In genomic region chr11:77410076-77410827, GRCh38 we compare ENCODE assay signal across 8 cellular contexts.
A peak's percentile ranks its signal among the peaks of the same experiment; 100 is the strongest.
DNase-seq lines count a peak whose midpoint lies in the region; ATAC-seq and TF ChIP-seq lines count a peak whose summit lies in the region.

No MANE protein-coding gene starts in this region.

- H3K27me3 ChIP-seq in OCI-LY3 (ENCODE audit: low read depth, low read length) = no peaks in the 10 kb centered on the region

- no peak overlapping the region for H3K27ac Mint-ChIP-seq in activated CD8-positive, alpha-beta memory T cell treated with anti-CD3 and anti-CD28 coated beads, Interleukin-2, amount 10 ng/mL, durations not matched to agents 7 days and 5 days
- H3K27ac Mint-ChIP-seq in glutamatergic neuron (ENCODE audit: unreplicated experiment) = peak overlapping the region; percentile 14
- peak overlapping the region; percentile 10 to 14 for H3K27ac Mint-ChIP-seq in stimulated activated naive CD8-positive, alpha-beta T cell treated with anti-CD3 and anti-CD28 coated beads, Interleukin-15, amount 100 ng/mL, for 72 hours

- TF ChIP-seq CTCF in OCI-LY3 (IDR thresholded peaks at IDR 0.05; ENCODE audit: low read depth, low read length) (no peak), glutamatergic neuron (IDR thresholded peaks at IDR 0.05; ENCODE audit: partially characterized antibody, unreplicated experiment) (no peak)

- H3K27me3 Mint-ChIP-seq in activated CD8-positive, alpha-beta memory T cell treated with anti-CD3 and anti-CD28 coated beads, Interleukin-2, amount 10 ng/mL, durations not matched to agents 7 days and 5 days = no peaks in the 10 kb centered on the region
- H3K27me3 Mint-ChIP-seq in glutamatergic neuron (ENCODE audit: unreplicated experiment) = no peaks in the 10 kb centered on the region
- no peaks in the 10 kb centered on the region for H3K27me3 Mint-ChIP-seq in stimulated activated naive CD8-positive, alpha-beta T cell treated with anti-CD3 and anti-CD28 coated beads, Interleukin-15, amount 100 ng/mL, for 72 hours

- DNase-seq in activated CD8-positive, alpha-beta memory T cell treated with anti-CD3 and anti-CD28 coated beads, Interleukin-2, amount 10 ng/mL, durations not matched to agents 7 days and 5 days = no peak
- no peak for DNase-seq in activated CD8-positive, alpha-beta memory T cell treated with anti-CD3 and anti-CD28 coated beads, Interleukin-2, amount 50 U/mL, for 4 hours
- no peak for DNase-seq in glutamatergic neuron
- DNase-seq in stimulated activated naive CD8-positive, alpha-beta T cell treated with anti-CD3 and anti-CD28 coated beads, Interleukin-15, amount 100 ng/mL, for 72 hours = no peak
- DNase-seq in mucosa of gallbladder (ENCODE audit: low spot score) = no peak
- DNase-seq in HEK293T (ENCODE audit: extremely low spot score) = no peak

- H3K9ac ChIP-seq in OCI-LY3 (ENCODE audit: low read length) = peak overlapping the region; percentile 75

- H3K27ac ChIP-seq in OCI-LY3 (ENCODE audit: low read length) = no peak overlapping the region

- peak overlapping the region; percentile 100 for H3K4me2 ChIP-seq in OCI-LY3 (ENCODE audit: low read length)

- H3K4me3 ChIP-seq in OCI-LY3 (ENCODE audit: low read length) = peak overlapping the region; percentile 80

- no peak overlapping the region for H2AFZ ChIP-seq in OCI-LY3 (ENCODE audit: low read depth, low read length)

- no peak for ATAC-seq in activated CD8-positive, alpha-beta memory T cell treated with anti-CD3 and anti-CD28 coated beads, Interleukin-2, amount 10 ng/mL, durations not matched to agents 7 days and 5 days
- ATAC-seq in stimulated activated naive CD8-positive, alpha-beta T cell treated with anti-CD3 and anti-CD28 coated beads, Interleukin-15, amount 100 ng/mL, for 72 hours = no peak
- ATAC-seq in GM18502 (IDR thresholded peaks at IDR 0.05; ENCODE audit: poor library complexity, unreplicated experiment) = no peak

- H4K20me1 ChIP-seq in OCI-LY3 (ENCODE audit: insufficient read depth, low read length) = peaks cover 13% of the 10 kb centered on the region; the same call in 1 of the 2 replicates

- CTCF ChIA-PET in activated CD8-positive, alpha-beta memory T cell treated with anti-CD3 and anti-CD28 coated beads, Interleukin-2, amount 10 ng/mL, durations not matched to agents 7 days and 5 days (lab: Charles Lee) = interaction anchor here (1.0 to 2.2 kb wide), 3 partner anchors 57 to 138 kb away, joined by 3 to 10 read pairs (median 3); no protein-coding TSS in a partner anchor
- CTCF ChIA-PET in HEK293T (lab: Yijun Ruan, JAX) = no interaction called here

- POLR2A ChIA-PET in HEK293T (lab: Yijun Ruan, JAX) = interaction anchor here (0.6 kb wide), 1 partner anchor 835 kb away, joined by 4 read pairs; no protein-coding TSS in a partner anchor

- peak overlapping the region; percentile 91 for H3K4me3 Mint-ChIP-seq in activated CD8-positive, alpha-beta memory T cell treated with anti-CD3 and anti-CD28 coated beads, Interleukin-2, amount 10 ng/mL, durations not matched to agents 7 days and 5 days
- peak overlapping the region; percentile 95 for H3K4me3 Mint-ChIP-seq in glutamatergic neuron (ENCODE audit: unreplicated experiment)
- H3K4me3 Mint-ChIP-seq in stimulated activated naive CD8-positive, alpha-beta T cell treated with anti-CD3 and anti-CD28 coated beads, Interleukin-15, amount 100 ng/mL, for 72 hours = peak overlapping the region; percentile 85 to 97

- H3K9me3 ChIP-seq in OCI-LY3 (ENCODE audit: insufficient read depth, low read length) = no peaks in the 10 kb centered on the region

- peaks cover 3% of the 10 kb centered on the region for H3K36me3 ChIP-seq in OCI-LY3 (replicated peaks; ENCODE audit: low read depth, low read length)

- peaks cover 19% of the 10 kb centered on the region for H3K4me1 ChIP-seq in OCI-LY3 (ENCODE audit: low read length)

- peaks cover 50% of the 10 kb centered on the region for H3K79me2 ChIP-seq in OCI-LY3 (ENCODE audit: low read length)

- no peaks in the 10 kb centered on the region for H3K9me3 Mint-ChIP-seq in activated CD8-positive, alpha-beta memory T cell treated with anti-CD3 and anti-CD28 coated beads, Interleukin-2, amount 10 ng/mL, durations not matched to agents 7 days and 5 days (ENCODE audit: low read depth)
- peaks cover 5% of the 10 kb centered on the region for H3K9me3 Mint-ChIP-seq in glutamatergic neuron (ENCODE audit: unreplicated experiment)
- H3K9me3 Mint-ChIP-seq in stimulated activated naive CD8-positive, alpha-beta T cell treated with anti-CD3 and anti-CD28 coated beads, Interleukin-15, amount 100 ng/mL, for 72 hours = no peaks in the 10 kb centered on the region

- peaks cover 39% of the 10 kb centered on the region for H3K4me1 Mint-ChIP-seq in activated CD8-positive, alpha-beta memory T cell treated with anti-CD3 and anti-CD28 coated beads, Interleukin-2, amount 10 ng/mL, durations not matched to agents 7 days and 5 days
- H3K4me1 Mint-ChIP-seq in glutamatergic neuron (ENCODE audit: low read depth, unreplicated experiment) = peaks cover 36% of the 10 kb centered on the region
- peaks cover 47% of the 10 kb centered on the region for H3K4me1 Mint-ChIP-seq in stimulated activated naive CD8-positive, alpha-beta T cell treated with anti-CD3 and anti-CD28 coated beads, Interleukin-15, amount 100 ng/mL, for 72 hours

- H3K36me3 Mint-ChIP-seq in activated CD8-positive, alpha-beta memory T cell treated with anti-CD3 and anti-CD28 coated beads, Interleukin-2, amount 10 ng/mL, durations not matched to agents 7 days and 5 days = peaks cover 20% of the 10 kb centered on the region
- H3K36me3 Mint-ChIP-seq in glutamatergic neuron (ENCODE audit: unreplicated experiment) = no peaks in the 10 kb centered on the region

TF ChIP-seq in HEK293T, 16 proteins besides CTCF, POLR2A, EP300 and RAD21:
- TF ChIP-seq L3MBTL2 (conservative IDR thresholded peaks at IDR 0.05) (no peak), LEF1 (IDR thresholded peaks at IDR 0.05; ENCODE audit: borderline replicate concordance) (no peak), TARDBP (IDR thresholded peaks at IDR 0.05) (no peak), FOXA1 (IDR thresholded peaks at IDR 0.05) (no peak), ARNT (IDR thresholded peaks at IDR 0.05) (no peak), FOXM1 (IDR thresholded peaks at IDR 0.05; ENCODE audit: borderline replicate concordance) (no peak), CTBP1 (IDR thresholded peaks at IDR 0.05; ENCODE audit: borderline replicate concordance) (no peak), SUZ12 (IDR thresholded peaks at IDR 0.05) (no peak), FOXK2 (IDR thresholded peaks at IDR 0.05) (no peak), ZNF384 (IDR thresholded peaks at IDR 0.05) (no peak), HDGF (IDR thresholded peaks at IDR 0.05; ENCODE audit: borderline replicate concordance) (no peak), NFRKB (IDR thresholded peaks at IDR 0.05) (no peak), ELF4 (IDR thresholded peaks at IDR 0.05) (no peak), PKNOX1 (IDR thresholded peaks at IDR 0.05) (no peak)
